In genomic region chr12:14995583-14996425, GRCh38 we compare ENCODE assay signal across 10 cellular contexts. TPM values are rescaled to one million over a fixed set of nuclear protein-coding genes. Genes with fewer than 3 reads are reported as not detected.
DNase-seq lines count a peak whose midpoint lies in the region; ATAC-seq and TF ChIP-seq lines count a peak whose summit lies in the region.
"Had no signal": no experiment of that assay in that cellular context is flagged by ENCODE, and none has a peak within 500 bp of the region (broad histone marks: within the 10 kb centered on the region; RNA-seq: fewer than 3 reads in every experiment).

No MANE protein-coding gene starts in this region.

- TF ChIP-seq POLR2A in body of pancreas (IDR thresholded peaks at IDR 0.05) (no peak), vagina (IDR thresholded peaks at IDR 0.05) (no peak)

- TF ChIP-seq CTCF in CD8-positive, alpha-beta T cell (IDR thresholded peaks at IDR 0.05): peak; percentile 75
- TF ChIP-seq CTCF in body of pancreas (IDR thresholded peaks at IDR 0.05) (peak; percentile 39 to 83 (median 71)), vagina (IDR thresholded peaks at IDR 0.05) (peak; percentile 11 to 69 (median 58)), omental fat pad (IDR thresholded peaks at IDR 0.05) (no peak)

- H3K27ac ChIP-seq in CD8-positive, alpha-beta T cell (ENCODE audit: low read depth, low read length): no peak overlapping the region
- H3K27ac ChIP-seq in body of pancreas (no peak overlapping the region), vagina (no peak overlapping the region)

- H3K27me3 Mint-ChIP-seq in CD8-positive, alpha-beta T cell (ENCODE audit: low read depth): peaks cover 2% of the 10 kb centered on the region

- H3K9me3 Mint-ChIP-seq in CD8-positive, alpha-beta T cell: peaks cover 7% of the 10 kb centered on the region

- no peak for DNase-seq in CD8-positive, alpha-beta T cell
- DNase-seq in HCEC 1CT: peak; percentile 53
- DNase-seq in NCI-H460 (ENCODE audit: extremely low read depth, low read depth): peak; percentile 42
- DNase-seq in body of pancreas: no peak
- DNase-seq in kidney tubule cell (ENCODE audit: low spot score): peak; percentile 62
- no peak for DNase-seq in vagina (ENCODE audit: extremely low spot score in 2 of 2)
- no peak for DNase-seq in omental fat pad (ENCODE audit: low spot score)

- intact Hi-C loops in CD8-positive, alpha-beta T cell (cut with DNase I, micrococcal nuclease): loop anchor here (1.0 to 10.0 kb wide), 10 partner anchors 35 to 761 kb away; partner anchors contain the start of genes ARHGDIB (in 1 of the 2) and RERG (in 1 of the 2)
- intact Hi-C loops in body of pancreas (cut with DNase I) (no loop called here), vagina (cut with DNase I) (loop anchor here (5.0 kb wide), 1 partner anchor 149 kb away; no protein-coding TSS in a partner anchor)

- H3K27me3 ChIP-seq in CD8-positive, alpha-beta T cell (ENCODE audit: insufficient read depth, low read length): no peaks in the 10 kb centered on the region
- no peaks in the 10 kb centered on the region for H3K27me3 ChIP-seq in body of pancreas
- H3K27me3 ChIP-seq in vagina: no peaks in the 10 kb centered on the region

- H3K27ac Mint-ChIP-seq in CD8-positive, alpha-beta T cell: peak overlapping the region; percentile 63

- no peak overlapping the region for H3K4me3 ChIP-seq in CD8-positive, alpha-beta T cell (ENCODE audit: low read depth, low read length)
- H3K4me3 ChIP-seq in body of pancreas: no peak overlapping the region
- no peak overlapping the region for H3K4me3 ChIP-seq in vagina

- 79% methylated on average over 3 of the region's 3 CpGs for WGBS in body of pancreas, 2 donors

- H3K36me3 Mint-ChIP-seq in CD8-positive, alpha-beta T cell: no peaks in the 10 kb centered on the region
- H3K36me3 Mint-ChIP-seq: IgD-negative memory B cell had no signal

- POLR2A ChIA-PET in CD8-positive, alpha-beta T cell (lab: Charles Lee): interaction anchor here (0.6 to 2.7 kb wide), 20 partner anchors 10 to 754 kb away, joined by 3 to 19 read pairs (median 4); partner anchors contain the start of genes ARHGDIB, C12orf60, ERP27 and WBP11

- CTCF ChIA-PET in CD8-positive, alpha-beta T cell (lab: Charles Lee): interaction anchor here (0.5 to 4.7 kb wide), 51 partner anchors 8 to 736 kb away, joined by 3 to 111 read pairs (median 4); partner anchors contain the start of genes ARHGDIB, ART4, C12orf60 and ERP27

- ATAC-seq in CD8-positive, alpha-beta T cell: peak; percentile 70
- ATAC-seq in body of pancreas (peak; percentile 68), omental fat pad (ENCODE audit: low FRiP score) (no peak), GM21515 (IDR thresholded peaks at IDR 0.05; ENCODE audit: unreplicated experiment) (no peak)

- peak overlapping the region; percentile 20 for H3K4me3 Mint-ChIP-seq in CD8-positive, alpha-beta T cell
- H3K4me3 Mint-ChIP-seq: IgD-negative memory B cell had no signal

- H3K36me3 ChIP-seq in CD8-positive, alpha-beta T cell (ENCODE audit: insufficient read depth, low read length): no peaks in the 10 kb centered on the region
- H3K36me3 ChIP-seq in body of pancreas (replicated peaks in 1 of 2; ENCODE audit: insufficient read depth in 1 of 2, low read depth in 2 of 2): no peaks in the 10 kb centered on the region
- no peaks in the 10 kb centered on the region for H3K36me3 ChIP-seq in vagina

- peaks cover 29% of the 10 kb centered on the region for H3K4me1 ChIP-seq in CD8-positive, alpha-beta T cell (ENCODE audit: insufficient read depth, low read length)
- H3K4me1 ChIP-seq in body of pancreas (peaks cover 6% of the 10 kb centered on the region), vagina (peaks cover 24% of the 10 kb centered on the region)

- H3K4me1 Mint-ChIP-seq in CD8-positive, alpha-beta T cell (ENCODE audit: low read depth): peaks cover 31% of the 10 kb centered on the region

- no peaks in the 10 kb centered on the region for H3K9me3 ChIP-seq in CD8-positive, alpha-beta T cell (ENCODE audit: low read length)
- H3K9me3 ChIP-seq in body of pancreas (no peaks in the 10 kb centered on the region), vagina (no peaks in the 10 kb centered on the region)

RNA-seq across cellular contexts. Expression of gene PDE6H, which starts 23.0 kb away (rescaled TPM):
- total RNA-seq in CD8-positive, alpha-beta T cell: not detected
- total RNA-seq in NCI-H460 (2014; rRNA removed; shearing (Covaris generic)): not detected in 2 replicates
- not detected in 2 replicates for polyA plus RNA-seq in NCI-H460 (2014; cell fraction: nucleus; rRNA removed)
- total RNA-seq in body of pancreas (not detected), vagina (not detected), omental fat pad (not detected)
- total RNA-seq: skeletal muscle tissue had no signal
- polyA plus RNA-seq: IgD-negative memory B cell had no signal

RNA-seq across cellular contexts. Expression of gene ARHGDIB, which starts 34.4 kb away (rescaled TPM):
- total RNA-seq in CD8-positive, alpha-beta T cell: 100 to 1,000 TPM; 769 to 790 TPM
- total RNA-seq in NCI-H460 (2014; rRNA removed; shearing (Covaris generic)): not detected in 2 replicates
- polyA plus RNA-seq in NCI-H460 (2014; cell fraction: nucleus; rRNA removed): not detected in 2 replicates
- total RNA-seq in body of pancreas (10 to 100 TPM; 19.8 to 36.6 TPM), vagina (153 TPM), omental fat pad (100 to 1,000 TPM; 128 to 259 (median 205) TPM)

RNA-seq across cellular contexts. Expression of gene ERP27, which starts 57.5 kb away (rescaled TPM):
- total RNA-seq in CD8-positive, alpha-beta T cell: 10 to 100 TPM in 1 of 2 experiments, 1 to 10 TPM in 1; 9.5 to 11.1 TPM
- total RNA-seq in NCI-H460 (2014; rRNA removed; shearing (Covaris generic)): not detected in 2 replicates
- polyA plus RNA-seq in NCI-H460 (2014; cell fraction: nucleus; rRNA removed): not detected in 2 replicates
- total RNA-seq in body of pancreas (100 to 1,000 TPM in 1 of 2 donors, 10 to 100 TPM in 1; 79.1 to 131 TPM), vagina (2.2 TPM), omental fat pad (under 1 TPM in 2 of 4 donors, not detected in 2; 0.56 to 0.60 TPM)
- total RNA-seq: skeletal muscle tissue had no signal

Comparison
In these comparisons a context has a peak if more than half of its experiments do, and no peak if none do; other contexts are left out.
1. ATAC-seq: peak in CD8-positive, alpha-beta T cell (single experiment) and body of pancreas (single experiment); none in omental fat pad (single experiment) and GM21515 (single experiment).
2. DNase-seq: peak in HCEC 1CT (single experiment), NCI-H460 (single experiment) and kidney tubule cell (single experiment); none in CD8-positive, alpha-beta T cell (0 of 7), body of pancreas (0 of 4), vagina (0 of 2) and omental fat pad (single experiment).
3. CTCF ChIP-seq: peak in CD8-positive, alpha-beta T cell (single experiment), body of pancreas (7 of 7) and vagina (3 of 3); none in omental fat pad (0 of 3).
4. RNA of gene ARHGDIB, which starts 34.4 kb away (total RNA-seq): 769 to 790 TPM in CD8-positive, alpha-beta T cell, 128 to 259 TPM in omental fat pad, 153 TPM in vagina (single experiment) and 19.8 to 36.6 TPM in body of pancreas; not detected in NCI-H460; every median in the first group is over 10 times any median in the second.
5. RNA of gene ERP27, which starts 57.5 kb away (total RNA-seq): 79.1 to 131 TPM in body of pancreas; 9.5 to 11.1 TPM in CD8-positive, alpha-beta T cell, 2.2 TPM in vagina (single experiment), 0.56 to 0.60 TPM in omental fat pad and not detected in NCI-H460; every median in the first group is over 4 times any median in the second.